Comparison of ENCODE assay signal across 8 cellular contexts in the genomic region with DNA sequence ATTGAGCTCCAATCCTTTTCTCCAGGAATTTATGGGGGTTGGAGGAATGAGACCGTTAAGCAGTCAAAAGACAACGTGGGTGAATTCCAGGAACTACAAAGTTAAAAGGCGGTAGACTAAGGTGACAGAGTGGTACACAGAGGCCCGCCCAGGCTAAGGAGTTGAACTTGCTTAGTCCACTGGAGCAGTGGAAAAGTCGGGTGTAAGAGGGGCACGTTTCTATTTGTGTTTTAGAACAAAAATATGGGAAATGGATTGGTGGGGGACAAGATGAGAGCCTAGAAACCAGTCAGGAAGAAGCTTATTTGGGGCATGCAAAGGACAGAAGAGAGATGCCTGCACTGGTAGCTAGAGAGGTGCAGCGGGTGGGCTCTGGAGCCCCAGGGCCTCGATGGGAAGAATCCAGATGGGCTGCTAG. TPM values are rescaled to one million over a fixed set of nuclear protein-coding genes. Genes with fewer than 3 reads are reported as not detected.
DNase-seq lines count a peak whose midpoint lies in the region; ATAC-seq and TF ChIP-seq lines count a peak whose summit lies in the region.

No MANE protein-coding gene starts in this region.

- peak; percentile 35 for DNase-seq in DMS79 treated with DMSO at 0.1 percent for 48 hours (lab: John Stamatoyannopoulos, UW)
- DNase-seq in DMS79 (lab: John Stamatoyannopoulos, UW), result no peak
- DNase-seq in NT2/D1 (ENCODE audit: low read depth, low spot score), result peak; percentile 11
- no peak for DNase-seq in endothelial cell (ENCODE audit: low spot score)
- DNase-seq in OCI-M1 (lab: John Stamatoyannopoulos, UW), result no peak
- no peak for DNase-seq in cerebellum (ENCODE audit: low spot score)

- H3K27ac ChIP-seq in rectal smooth muscle tissue (ENCODE audit: low read depth, low read length), result peak overlapping the region; percentile 66

- no peaks in the 10 kb centered on the region for H3K36me3 Mint-ChIP-seq in endothelial cell (ENCODE audit: low read depth, unreplicated experiment)

- H3K4me3 ChIP-seq in NT2/D1 (ENCODE audit: insufficient read length, low read depth), result peak overlapping the region; percentile 97
- peak overlapping the region; percentile 89 for H3K4me3 ChIP-seq in rectal smooth muscle tissue (ENCODE audit: low read length)

- H3K27me3 ChIP-seq in NT2/D1 (ENCODE audit: insufficient read depth, insufficient read length), result peaks cover 14% of the 10 kb centered on the region
- H3K27me3 ChIP-seq in rectal smooth muscle tissue (ENCODE audit: control insufficient read depth, insufficient read depth, low read length), result no peaks in the 10 kb centered on the region

- peak overlapping the region; percentile 93 for H3K4me3 Mint-ChIP-seq in endothelial cell (ENCODE audit: unreplicated experiment)

- H3K9me3 ChIP-seq in NT2/D1 (ENCODE audit: insufficient read depth, low read length), result no peaks in the 10 kb centered on the region

- H3K4me1 Mint-ChIP-seq in endothelial cell (ENCODE audit: unreplicated experiment), result peaks cover 7% of the 10 kb centered on the region

- ATAC-seq in HG02973 (IDR thresholded peaks at IDR 0.05; ENCODE audit: unreplicated experiment), result no peak

- no peaks in the 10 kb centered on the region for H3K9me3 Mint-ChIP-seq in endothelial cell (ENCODE audit: unreplicated experiment)

- no peaks in the 10 kb centered on the region for H3K27me3 Mint-ChIP-seq in endothelial cell (ENCODE audit: unreplicated experiment)

- no peak for TF ChIP-seq CTCF in endothelial cell (IDR thresholded peaks at IDR 0.05; ENCODE audit: unreplicated experiment)

- peak overlapping the region; percentile 76 for H3K27ac Mint-ChIP-seq in endothelial cell (ENCODE audit: unreplicated experiment)

- peak overlapping the region; percentile 98 for H3K9ac ChIP-seq in NT2/D1 (ENCODE audit: insufficient read length, low read depth)
- no peak overlapping the region for H3K9ac ChIP-seq in rectal smooth muscle tissue (ENCODE audit: low read length)

- peaks cover 8% of the 10 kb centered on the region for H3K4me1 ChIP-seq in NT2/D1 (ENCODE audit: insufficient read depth, insufficient read length)
- peaks cover 2% of the 10 kb centered on the region for H3K4me1 ChIP-seq in rectal smooth muscle tissue (ENCODE audit: control insufficient read depth, insufficient read depth, low read length)

- H3K36me3 ChIP-seq in NT2/D1 (ENCODE audit: insufficient read depth, insufficient read length, low read length) (no peaks in the 10 kb centered on the region), rectal smooth muscle tissue (ENCODE audit: control insufficient read depth, insufficient read depth, low read length) (no peaks in the 10 kb centered on the region)

RNA-seq across cellular contexts. Expression of a gene that starts 1.2 kb away (rescaled TPM):
- total RNA-seq in endothelial cell (ENCODE audit: unreplicated experiment) (4.6 TPM), cerebellum (9.5 TPM)

Comparison
In these comparisons a context has a peak if more than half of its experiments do, and no peak if none do; other contexts are left out.
1. DNase-seq: peak in DMS79 treated with DMSO at 0.1 percent for 48 hours (single experiment) and NT2/D1 (single experiment); none in DMS79 (single experiment), endothelial cell (single experiment), OCI-M1 (single experiment) and cerebellum (single experiment).